Comparison of ENCODE assay signal across 8 cellular contexts in genomic region chr5:111512406-111513174, GRCh38. TPM values are rescaled to one million over a fixed set of nuclear protein-coding genes. Genes with fewer than 3 reads are reported as not detected.
A peak's percentile ranks its signal among the peaks of the same experiment; 100 is the strongest.
DNase-seq lines count a peak whose midpoint lies in the region; ATAC-seq and TF ChIP-seq lines count a peak whose summit lies in the region.

A gene with protein sequence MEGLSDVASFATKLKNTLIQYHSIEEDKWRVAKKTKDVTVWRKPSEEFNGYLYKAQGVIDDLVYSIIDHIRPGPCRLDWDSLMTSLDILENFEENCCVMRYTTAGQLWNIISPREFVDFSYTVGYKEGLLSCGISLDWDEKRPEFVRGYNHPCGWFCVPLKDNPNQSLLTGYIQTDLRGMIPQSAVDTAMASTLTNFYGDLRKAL (minus strand): TSS chr5:111512535. CDS start chr5:111507433, 5,102 bp downstream.

- H3K27ac Mint-ChIP-seq in activated CD4-positive, alpha-beta T cell treated with anti-CD3 and anti-CD28 coated beads, Interleukin-2, amount 10 ng/mL, durations not matched to agents 7 days and 5 days, result peak within 1 kb of the TSS; percentile 91

- peaks cover 56% of the 10 kb centered on the region for H3K4me1 Mint-ChIP-seq in activated CD4-positive, alpha-beta T cell treated with anti-CD3 and anti-CD28 coated beads, Interleukin-2, amount 10 ng/mL, durations not matched to agents 7 days and 5 days

- no peaks in the 10 kb centered on the region; the same call in none of the 2 replicates for H3K36me3 ChIP-seq in BE2C

- peak within 1 kb of the TSS; percentile 88 for H3K4me3 ChIP-seq in BE2C (ENCODE audit: low read depth, low read length)

- intact Hi-C loops in left colon (cut with DNase I, micrococcal nuclease), result no loop called here

- no peaks in the 10 kb centered on the region for H3K9me3 Mint-ChIP-seq in activated CD4-positive, alpha-beta T cell treated with anti-CD3 and anti-CD28 coated beads, Interleukin-2, amount 10 ng/mL, durations not matched to agents 7 days and 5 days

- peak; percentile 96 for ATAC-seq in GM19324 (IDR thresholded peaks at IDR 0.05; ENCODE audit: low FRiP score, unreplicated experiment)
- peak; percentile 85 for ATAC-seq in HG03469 (IDR thresholded peaks at IDR 0.05; ENCODE audit: unreplicated experiment)
- peak; percentile 95 for ATAC-seq in left colon

- H3K9me3 ChIP-seq in BE2C, result no peaks in the 10 kb centered on the region

- DNase-seq in BE2C (peak; percentile 98), NCI-H526 treated with DMSO at 0.1 percent for 48 hours (lab: John Stamatoyannopoulos, UW) (peak; percentile 85), cortex of kidney (lab: John Stamatoyannopoulos, UW) (peak; percentile 64), left colon (peak; percentile 94 to 96)
- DNase-seq in activated CD4-positive, alpha-beta T cell treated with anti-CD3 and anti-CD28 coated beads, Interleukin-2, amount 10 ng/mL, durations not matched to agents 7 days and 5 days, result peak; percentile 94
- peak; percentile 95 for DNase-seq in stimulated activated CD4-positive, alpha-beta T cell treated with anti-CD3 and anti-CD28 coated beads, Interleukin-1b, Interleukin-23, amount 100 ng/mL, for 48 hours

- H3K27me3 ChIP-seq in BE2C, result no peaks in the 10 kb centered on the region

- H3K4me3 Mint-ChIP-seq in activated CD4-positive, alpha-beta T cell treated with anti-CD3 and anti-CD28 coated beads, Interleukin-2, amount 10 ng/mL, durations not matched to agents 7 days and 5 days, result peak within 1 kb of the TSS; percentile 82

- H3K36me3 Mint-ChIP-seq in activated CD4-positive, alpha-beta T cell treated with anti-CD3 and anti-CD28 coated beads, Interleukin-2, amount 10 ng/mL, durations not matched to agents 7 days and 5 days (ENCODE audit: low read depth), result peaks cover 5% of the 10 kb centered on the region

- CTCF ChIA-PET in activated CD4-positive, alpha-beta T cell treated with anti-CD3 and anti-CD28 coated beads, Interleukin-2, amount 10 ng/mL, durations not matched to agents 7 days and 5 days (lab: Charles Lee), result interaction anchor here (0.9 to 3.5 kb wide), 5 partner anchors 8 to 23 kb away, joined by 3 to 12 read pairs (median 4); no protein-coding TSS in a partner anchor

- POLR2A ChIA-PET in activated CD4-positive, alpha-beta T cell treated with anti-CD3 and anti-CD28 coated beads, Interleukin-2, amount 10 ng/mL, durations not matched to agents 7 days and 5 days (lab: Charles Lee), result no interaction called here

- no peak for TF ChIP-seq CTCF in BE2C (IDR thresholded peaks at IDR 0.05; ENCODE audit: low read depth, low read length)

- H3K4me1 ChIP-seq in BE2C, result peaks cover 8% of the 10 kb centered on the region

- no peaks in the 10 kb centered on the region for H3K27me3 Mint-ChIP-seq in activated CD4-positive, alpha-beta T cell treated with anti-CD3 and anti-CD28 coated beads, Interleukin-2, amount 10 ng/mL, durations not matched to agents 7 days and 5 days

RNA-seq across cellular contexts. Expression of the gene that starts here (rescaled TPM):
- polyA plus RNA-seq in BE2C (2012; ENCODE audit: insufficient read depth, insufficient read length, low read depth), result 41.1 TPM
- total RNA-seq in activated CD4-positive, alpha-beta T cell treated with anti-CD3 and anti-CD28 coated beads, Interleukin-2, amount 10 ng/mL, durations not matched to agents 7 days and 5 days, result 10 to 100 TPM; 33.7 to 37.4 TPM
- total RNA-seq in left colon, result 10 to 100 TPM; 37.5 to 54.9 TPM

Comparison
In these comparisons a context has a peak if more than half of its experiments do, and no peak if none do; other contexts are left out.
1. Peak in every context shown above with its lines: DNase-seq, ATAC-seq and H3K4me3 ChIP-seq.